In genomic region chr1:170881268-170882265, GRCh38 we compare ENCODE assay signal across 8 cellular contexts. TPM values are rescaled to one million over a fixed set of nuclear protein-coding genes. Genes with fewer than 3 reads are reported as not detected.
DNase-seq lines count a peak whose midpoint lies in the region; FAIRE-seq and TF ChIP-seq lines count a peak whose summit lies in the region.

No MANE protein-coding gene starts in this region.

- no peaks in the 10 kb centered on the region for H3K79me2 ChIP-seq in OCI-LY7 (ENCODE audit: insufficient read depth, low read depth, low read length)
- H3K79me2 ChIP-seq in smooth muscle cell (ENCODE audit: low read depth), result no peaks in the 10 kb centered on the region

- H3K9me3 ChIP-seq in OCI-LY7 (ENCODE audit: low read length), result no peaks in the 10 kb centered on the region
- no peaks in the 10 kb centered on the region for H3K9me3 ChIP-seq in smooth muscle cell (replicated peaks; ENCODE audit: low read depth)

- no peaks in the 10 kb centered on the region for H3K9me2 ChIP-seq in OCI-LY7 (ENCODE audit: insufficient read depth, low read length)

- TF ChIP-seq CTCF in GM20000 (IDR thresholded peaks at IDR 0.05; ENCODE audit: extremely low read depth, missing control alignments), result no peak
- TF ChIP-seq CTCF in OCI-LY7 (conservative IDR thresholded peaks at IDR 0.05; ENCODE audit: low read length), result peak; percentile 20; the same call in 1 of the 2 replicates
- peak; percentile 59 for TF ChIP-seq CTCF in fibroblast of the aortic adventitia (IDR thresholded peaks at IDR 0.05; ENCODE audit: insufficient read depth, low read length)
- peak; percentile 51 for TF ChIP-seq CTCF in smooth muscle cell (IDR thresholded peaks at IDR 0.05; ENCODE audit: borderline replicate concordance, insufficient read depth, poor library complexity, severe bottlenecking)

- no peak overlapping the region for H3K27ac ChIP-seq in OCI-LY7 (ENCODE audit: low read depth, low read length, poor library complexity, severe bottlenecking)
- no peak overlapping the region for H3K27ac ChIP-seq in smooth muscle cell (ENCODE audit: low read depth)

- POLR2A ChIA-PET in OCI-LY7 (lab: Charles Lee), result no interaction called here

- CTCF ChIA-PET in OCI-LY7 (lab: Charles Lee; ENCODE audit: unreplicated experiment), result no interaction called here

- H3K4me1 ChIP-seq in OCI-LY7 (ENCODE audit: insufficient read depth, low read length, poor library complexity, severe bottlenecking) (no peaks in the 10 kb centered on the region), smooth muscle cell (ENCODE audit: low read depth) (no peaks in the 10 kb centered on the region)

- H3F3A ChIP-seq in smooth muscle cell (ENCODE audit: low read depth), result no peaks in the 10 kb centered on the region

- peaks cover 4% of the 10 kb centered on the region for H3K27me3 ChIP-seq in smooth muscle cell (ENCODE audit: low read depth)

- no peak overlapping the region for H3K4me2 ChIP-seq in OCI-LY7 (ENCODE audit: low read length)
- H3K4me2 ChIP-seq in smooth muscle cell, result peak overlapping the region; percentile 61

- H4K20me1 ChIP-seq in OCI-LY7 (ENCODE audit: insufficient read depth, low read length) (no peaks in the 10 kb centered on the region), smooth muscle cell (ENCODE audit: low read depth) (no peaks in the 10 kb centered on the region)

- no TSS peak for BruUV-seq in OCI-LY7 (replicated peaks; lab: Mats Ljungman, UMichigan)

- H3K9ac ChIP-seq in smooth muscle cell (ENCODE audit: low read depth), result no peak overlapping the region

- H3K4me3 ChIP-seq in OCI-LY7 (ENCODE audit: low read depth, low read length, poor library complexity, severe bottlenecking) (no peak overlapping the region), fibroblast of the aortic adventitia (ENCODE audit: low read depth, low read length) (peak overlapping the region; percentile 23), smooth muscle cell (peak overlapping the region; percentile 21)

- intact Hi-C loops in OCI-LY7 (cut with micrococcal nuclease; ENCODE audit: unreplicated experiment), result no loop called here

- 28% methylated on average over 5 of the region's 5 CpGs for WGBS in smooth muscle cell (ENCODE audit: low lambda C conversion rate)

- H2AFZ ChIP-seq in OCI-LY7 (ENCODE audit: low read length) (no peak overlapping the region), smooth muscle cell (ENCODE audit: low read depth) (peak overlapping the region; percentile 20)

- peak; percentile 7 for DNase-seq in GM20000 (ENCODE audit: low spot score)
- DNase-seq in OCI-LY7 (ENCODE audit: low spot score), result no peak
- DNase-seq in fibroblast of the aortic adventitia (ENCODE audit: low read depth), result peak; percentile 79
- DNase-seq in smooth muscle cell (lab: John Stamatoyannopoulos, UW; ENCODE audit: unreplicated experiment), result no peak
- no peak for DNase-seq in NCI-H1436 treated with DMSO at 0.1 percent for 48 hours (lab: John Stamatoyannopoulos, UW)
- no peak for DNase-seq in activated effector memory CD4-positive, alpha-beta T cell treated with anti-CD3 and anti-CD28 coated beads, Interleukin-2, amount 50 U/mL, for 16 hours
- DNase-seq in stimulated activated CD4-positive, alpha-beta T cell treated with anti-CD3 and anti-CD28 coated beads, Interleukin-15, amount 100 ng/mL, for 24 hours, result no peak

- no peaks in the 10 kb centered on the region for H3K36me3 ChIP-seq in OCI-LY7 (ENCODE audit: insufficient read depth, low read length)
- no peaks in the 10 kb centered on the region for H3K36me3 ChIP-seq in smooth muscle cell (ENCODE audit: low read depth)

- FAIRE-seq in A204.1 (lab: Jason Lieb, UNC), result peak; percentile 99

RNA-seq across cellular contexts. Expression of gene MROH9, which starts 53.8 kb away (rescaled TPM):
- total RNA-seq in OCI-LY7 (2014; rRNA removed; shearing (Covaris generic)), result not detected in 2 replicates
- total RNA-seq in OCI-LY7 (2022) (not detected in 2 replicates), fibroblast of the aortic adventitia (ENCODE audit: low replicate concordance) (0.27 and 0.49 TPM in 2 replicates), smooth muscle cell (not detected in 2 replicates)
- polyA plus RNA-seq in smooth muscle cell, result not detected in 2 replicates

Comparison
In these comparisons a context has a peak if more than half of its experiments do, and no peak if none do; other contexts are left out.
1. DNase-seq: peak in GM20000 (single experiment) and fibroblast of the aortic adventitia (single experiment); none in OCI-LY7 (single experiment), smooth muscle cell (single experiment), NCI-H1436 treated with DMSO at 0.1 percent for 48 hours (single experiment), activated effector memory CD4-positive, alpha-beta T cell treated with anti-CD3 and anti-CD28 coated beads, Interleukin-2, amount 50 U/mL, for 16 hours (single experiment) and stimulated activated CD4-positive, alpha-beta T cell treated with anti-CD3 and anti-CD28 coated beads, Interleukin-15, amount 100 ng/mL, for 24 hours (single experiment).